10 cellular contexts compared by ENCODE assay signal in the genomic region with DNA sequence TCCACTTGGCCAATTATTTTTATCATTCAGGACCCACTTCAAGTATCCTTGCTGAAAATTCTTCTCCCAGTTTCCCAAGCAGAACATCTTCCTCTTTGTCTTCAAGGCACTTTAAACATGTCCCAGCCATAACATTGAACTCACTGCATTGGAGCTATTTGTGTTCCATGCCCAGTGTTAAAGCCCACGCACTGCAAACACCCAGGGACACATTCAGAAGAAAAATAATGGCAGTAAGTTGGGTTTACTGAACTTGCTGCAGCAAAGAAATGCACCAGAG. TPM values are rescaled to one million over a fixed set of nuclear protein-coding genes. Genes with fewer than 3 reads are reported as not detected.
DNase-seq lines count a peak whose midpoint lies in the region; ATAC-seq, FAIRE-seq and TF ChIP-seq lines count a peak whose summit lies in the region.
"Had no signal": no experiment of that assay in that cellular context is flagged by ENCODE, and none has a peak within 500 bp of the region (broad histone marks: within the 10 kb centered on the region; RNA-seq: fewer than 3 reads in every experiment).

No MANE protein-coding gene starts in this region.

- dilution Hi-C loops in keratinocyte (cut with MboI; ENCODE audit: extremely low pct_ligation_motif_present, low sequenced_read_pairs): no loop called here

- TF ChIP-seq CTCF in right atrium auricular region (IDR thresholded peaks at IDR 0.05) (no peak), heart left ventricle (IDR thresholded peaks at IDR 0.05) (no peak), keratinocyte (optimal IDR thresholded peaks at IDR 0.05 in 1 of 3, IDR thresholded peaks at IDR 0.05 in 1 of 3, conservative IDR thresholded peaks at IDR 0.05 in 1 of 3; ENCODE audit: extremely low read depth in 1 of 3, insufficient read depth in 2 of 3, low read length in 3 of 3) (no peak), vagina (IDR thresholded peaks at IDR 0.05) (no peak)

- H3K27me3 ChIP-seq in right atrium auricular region: no peaks in the 10 kb centered on the region
- no peaks in the 10 kb centered on the region for H3K27me3 ChIP-seq in heart left ventricle
- peaks cover 7% of the 10 kb centered on the region for H3K27me3 ChIP-seq in keratinocyte (ENCODE audit: control insufficient read depth, extremely low read depth, insufficient read depth, low read length)
- H3K27me3 ChIP-seq in vagina: no peaks in the 10 kb centered on the region
- H3K27me3 ChIP-seq: left lung had no signal

- peak overlapping the region; percentile 17 for H3K27ac Mint-ChIP-seq in activated CD4-positive, alpha-beta memory T cell treated with anti-CD3 and anti-CD28 coated beads, Interleukin-2, amount 10 ng/mL, durations not matched to agents 7 days and 5 days

- peaks cover 20% of the 10 kb centered on the region for H3K36me3 Mint-ChIP-seq in activated CD4-positive, alpha-beta memory T cell treated with anti-CD3 and anti-CD28 coated beads, Interleukin-2, amount 10 ng/mL, durations not matched to agents 7 days and 5 days (ENCODE audit: low read depth)

- TF ChIP-seq POLR2A in heart left ventricle (IDR thresholded peaks at IDR 0.05): no peak
- TF ChIP-seq POLR2A in vagina (IDR thresholded peaks at IDR 0.05): no peak

- peaks cover 15% of the 10 kb centered on the region for H3K79me2 ChIP-seq in keratinocyte (ENCODE audit: control insufficient read depth, insufficient read depth, low read length)

- FAIRE-seq in keratinocyte (lab: Jason Lieb, UNC): no peak

- DNase-seq in right atrium auricular region (ENCODE audit: low spot score) (no peak), heart left ventricle (no peak), keratinocyte (ENCODE audit: low read depth, low spot score) (no peak), vagina (ENCODE audit: extremely low spot score in 2 of 2) (no peak), anterior cingulate cortex (lab: John Stamatoyannopoulos, UW) (no peak), A172 (ENCODE audit: low spot score) (no peak)
- no peak for DNase-seq in activated CD4-positive, alpha-beta memory T cell treated with anti-CD3 and anti-CD28 coated beads, Interleukin-2, amount 10 ng/mL, durations not matched to agents 7 days and 5 days

- peaks cover 0 to 46% of the 10 kb centered on the region in 2 donors for H3K4me1 ChIP-seq in right atrium auricular region
- H3K4me1 ChIP-seq in heart left ventricle: peaks cover 0 to 75% (median 35%) of the 10 kb centered on the region in 12 donors
- peaks cover 28% of the 10 kb centered on the region for H3K4me1 ChIP-seq in keratinocyte (ENCODE audit: control insufficient read depth, extremely low read depth, insufficient read depth, low read length)
- peaks cover 41% of the 10 kb centered on the region for H3K4me1 ChIP-seq in vagina

- intact Hi-C loops in heart left ventricle (cut with DNase I): loop anchor here in 9 of 10 donors (1.0 to 10.0 kb wide), 15 partner anchors 39 to 411 kb away; a partner anchor contains a TSS
- intact Hi-C loops in vagina (cut with DNase I): loop anchor here (2.0 to 10.0 kb wide), 3 partner anchors 71 to 401 kb away; a partner anchor contains a TSS

- H3K9me3 ChIP-seq in right atrium auricular region: no peaks in the 10 kb centered on the region
- no peaks in the 10 kb centered on the region for H3K9me3 ChIP-seq in heart left ventricle
- H3K9me3 ChIP-seq in keratinocyte (ENCODE audit: control insufficient read depth, low read depth, low read length): no peaks in the 10 kb centered on the region
- no peaks in the 10 kb centered on the region for H3K9me3 ChIP-seq in vagina
- H3K9me3 ChIP-seq: left lung had no signal

- WGBS in heart left ventricle, 4 donors: 67 to 89% (median 83%) methylated on average over 1 of the region's 1 CpG

- POLR2A ChIA-PET in activated CD4-positive, alpha-beta memory T cell treated with anti-CD3 and anti-CD28 coated beads, Interleukin-2, amount 10 ng/mL, durations not matched to agents 7 days and 5 days (lab: Charles Lee): interaction anchor here (0.9 to 2.5 kb wide), 5 partner anchors 45 to 71 kb away, joined by 3 to 6 read pairs (median 4); a partner anchor contains a TSS

- H3K4me3 ChIP-seq in right atrium auricular region: no peak overlapping the region
- no peak overlapping the region for H3K4me3 ChIP-seq in heart left ventricle
- H3K4me3 ChIP-seq in keratinocyte (ENCODE audit: control insufficient read depth in 2 of 3, extremely low read depth in 1 of 3, insufficient read depth in 2 of 3, low read depth in 1 of 3, low read length in 3 of 3): no peak overlapping the region
- no peak overlapping the region for H3K4me3 ChIP-seq in vagina

- no peak overlapping the region for H3K9ac ChIP-seq in keratinocyte (ENCODE audit: control insufficient read depth, extremely low read depth, insufficient read depth, low read length)

- CTCF ChIA-PET in activated CD4-positive, alpha-beta memory T cell treated with anti-CD3 and anti-CD28 coated beads, Interleukin-2, amount 10 ng/mL, durations not matched to agents 7 days and 5 days (lab: Charles Lee): interaction anchor here (0.8 to 4.0 kb wide), 14 partner anchors 45 to 414 kb away, joined by 3 to 33 read pairs (median 4); a partner anchor contains a TSS

- no peak overlapping the region for H3K4me2 ChIP-seq in keratinocyte (ENCODE audit: control insufficient read depth, extremely low read depth, insufficient read depth, low read depth, low read length)

- H2AFZ ChIP-seq in keratinocyte (ENCODE audit: control insufficient read depth, low read length): peak overlapping the region; percentile 36

- no peaks in the 10 kb centered on the region for H4K20me1 ChIP-seq in keratinocyte (ENCODE audit: control insufficient read depth, extremely low read depth, insufficient read depth, low read length)

- H3K27ac ChIP-seq in right atrium auricular region: peak overlapping the region; percentile 95 to 97
- H3K27ac ChIP-seq in heart left ventricle: peak overlapping the region in 6 of 12 donors; percentile 20 to 97 (median 92)
- H3K27ac ChIP-seq in keratinocyte (ENCODE audit: control insufficient read depth, insufficient read depth, low read length): no peak overlapping the region
- peak overlapping the region; percentile 89 for H3K27ac ChIP-seq in vagina

- H3K9me1 ChIP-seq in keratinocyte (ENCODE audit: control insufficient read depth, extremely low read depth, insufficient read depth, low read length): no peaks in the 10 kb centered on the region

- no peaks in the 10 kb centered on the region for H3K9me3 Mint-ChIP-seq in activated CD4-positive, alpha-beta memory T cell treated with anti-CD3 and anti-CD28 coated beads, Interleukin-2, amount 10 ng/mL, durations not matched to agents 7 days and 5 days

- ATAC-seq in heart left ventricle (no peak), HG03159 (IDR thresholded peaks at IDR 0.05; ENCODE audit: unreplicated experiment) (no peak)

- H3K4me3 Mint-ChIP-seq in activated CD4-positive, alpha-beta memory T cell treated with anti-CD3 and anti-CD28 coated beads, Interleukin-2, amount 10 ng/mL, durations not matched to agents 7 days and 5 days: peak overlapping the region; percentile 2

- H3K27me3 Mint-ChIP-seq in activated CD4-positive, alpha-beta memory T cell treated with anti-CD3 and anti-CD28 coated beads, Interleukin-2, amount 10 ng/mL, durations not matched to agents 7 days and 5 days: peaks cover 16% of the 10 kb centered on the region

- H3K36me3 ChIP-seq in right atrium auricular region (no peaks in the 10 kb centered on the region), heart left ventricle (no peaks in the 10 kb centered on the region), keratinocyte (ENCODE audit: control insufficient read depth in 2 of 2, extremely low read depth in 1 of 2, insufficient read depth in 2 of 2, low read length in 2 of 2) (peaks cover 2% of the 10 kb centered on the region in 2 experiments), vagina (no peaks in the 10 kb centered on the region)
- H3K36me3 ChIP-seq: left lung had no signal

- H3K4me1 Mint-ChIP-seq in activated CD4-positive, alpha-beta memory T cell treated with anti-CD3 and anti-CD28 coated beads, Interleukin-2, amount 10 ng/mL, durations not matched to agents 7 days and 5 days: peaks cover 48% of the 10 kb centered on the region

RNA-seq across cellular contexts. Expression of a gene that starts 1.6 kb away (rescaled TPM):
- total RNA-seq in right atrium auricular region (10 to 100 TPM; 30.3 to 30.5 TPM), heart left ventricle (10 to 100 TPM; 22.6 to 61.3 (median 31.9) TPM), vagina (29.7 TPM)
- polyA plus RNA-seq in heart left ventricle (10 to 100 TPM; 16.2 to 58.5 TPM), keratinocyte (43.2 to 51.9 TPM (median 48.9 TPM) in 3 replicates)
- total RNA-seq in activated CD4-positive, alpha-beta memory T cell treated with anti-CD3 and anti-CD28 coated beads, Interleukin-2, amount 10 ng/mL, durations not matched to agents 7 days and 5 days: 10 to 100 TPM; 44.1 to 46.5 TPM
- polyA plus RNA-seq in keratinocyte (2011; ENCODE audit: low read depth): 28.5 TPM
- polyA plus RNA-seq in keratinocyte (2011; cell fraction: cytosol; rRNA removed): 19.4 and 21.7 TPM in 2 replicates
- polyA plus RNA-seq in keratinocyte (2011; cell fraction: nucleus; rRNA removed): 82.8 and 86.6 TPM in 2 replicates
- polyA plus RNA-seq in keratinocyte (2012; ENCODE audit: low replicate concordance): 51.6 and 76.8 TPM in 2 replicates
- polyA minus RNA-seq in keratinocyte: 20.3 to 21.1 TPM (median 20.9 TPM) in 3 replicates
- 14.6 TPM for polyA minus RNA-seq in keratinocyte (2011; cell fraction: cytosol; rRNA and poly(A)+ RNA removed)
- polyA minus RNA-seq in keratinocyte (2011; cell fraction: nucleus; rRNA and poly(A)+ RNA removed): 37.1 and 51.3 TPM in 2 replicates
- 169 and 171 TPM in 2 replicates for total RNA-seq in A172 (2014; rRNA removed; shearing (Covaris generic))

RNA-seq across cellular contexts. Expression of a gene that starts 45.1 kb away (rescaled TPM):
- total RNA-seq in right atrium auricular region (1 to 10 TPM; 2.7 to 3.2 TPM), heart left ventricle (1 to 10 TPM in 5 of 9 donors, under 1 TPM in 4; 0.35 to 8.4 (median 1.5) TPM), vagina (3.7 TPM)
- polyA plus RNA-seq in heart left ventricle (1 to 10 TPM; 1.2 to 1.4 TPM), keratinocyte (not detected in 3 replicates)
- total RNA-seq in activated CD4-positive, alpha-beta memory T cell treated with anti-CD3 and anti-CD28 coated beads, Interleukin-2, amount 10 ng/mL, durations not matched to agents 7 days and 5 days: 100 to 1,000 TPM; 178 to 182 TPM
- polyA plus RNA-seq in keratinocyte (2011; ENCODE audit: low read depth): not detected
- polyA plus RNA-seq in keratinocyte (2011; cell fraction: cytosol; rRNA removed): not detected in 2 replicates
- not detected in 2 replicates for polyA plus RNA-seq in keratinocyte (2011; cell fraction: nucleus; rRNA removed)
- not detected in 2 replicates for polyA plus RNA-seq in keratinocyte (2012; ENCODE audit: low replicate concordance)
- not detected in 3 replicates for polyA minus RNA-seq in keratinocyte
- polyA minus RNA-seq in keratinocyte (2011; cell fraction: cytosol; rRNA and poly(A)+ RNA removed): not detected
- polyA minus RNA-seq in keratinocyte (2011; cell fraction: nucleus; rRNA and poly(A)+ RNA removed): not detected in 2 replicates
- total RNA-seq in A172 (2014; rRNA removed; shearing (Covaris generic)): not detected in 2 replicates
- total RNA-seq: osteocyte had no signal

Comparison
In these comparisons a context has a peak if more than half of its experiments do, and no peak if none do; other contexts are left out.
1. RNA of a gene that starts 45.1 kb away (total RNA-seq): 178 to 182 TPM in activated CD4-positive, alpha-beta memory T cell treated with anti-CD3 and anti-CD28 coated beads, Interleukin-2, amount 10 ng/mL, durations not matched to agents 7 days and 5 days; 3.7 TPM in vagina (single experiment), 2.7 to 3.2 TPM in right atrium auricular region, 0.35 to 8.4 TPM in heart left ventricle and not detected in A172; every median in the first group is over 10 times any median in the second.